ENCODE assay signal across 9 cellular contexts in the genomic region with DNA sequence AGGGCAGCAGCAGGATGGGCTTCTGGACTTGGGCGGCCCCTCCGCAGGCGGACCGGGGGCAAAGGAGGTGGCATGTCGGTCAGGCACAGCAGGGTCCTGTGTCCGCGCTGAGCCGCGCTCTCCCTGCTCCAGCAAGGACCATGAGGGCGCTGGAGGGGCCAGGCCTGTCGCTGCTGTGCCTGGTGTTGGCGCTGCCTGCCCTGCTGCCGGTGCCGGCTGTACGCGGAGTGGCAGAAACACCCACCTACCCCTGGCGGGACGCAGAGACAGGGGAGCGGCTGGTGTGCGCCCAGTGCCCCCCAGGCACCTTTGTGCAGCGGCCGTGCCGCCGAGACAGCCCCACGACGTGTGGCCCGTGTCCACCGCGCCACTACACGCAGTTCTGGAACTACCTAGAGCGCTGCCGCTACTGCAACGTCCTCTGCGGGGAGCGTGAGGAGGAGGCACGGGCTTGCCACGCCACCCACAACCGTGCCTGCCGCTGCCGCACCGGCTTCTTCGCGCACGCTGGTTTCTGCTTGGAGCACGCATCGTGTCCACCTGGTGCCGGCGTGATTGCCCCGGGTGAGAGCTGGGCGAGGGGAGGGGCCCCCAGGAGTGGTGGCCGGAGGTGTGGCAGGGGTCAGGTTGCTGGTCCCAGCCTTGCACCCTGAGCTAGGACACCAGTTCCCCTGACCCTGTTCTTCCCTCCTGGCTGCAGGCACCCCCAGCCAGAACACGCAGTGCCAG. TPM values are rescaled to one million over a fixed set of nuclear protein-coding genes. Genes with fewer than 3 reads are reported as not detected.
DNase-seq lines count a peak whose midpoint lies in the region; ATAC-seq and TF ChIP-seq lines count a peak whose summit lies in the region.
"Had no signal": no experiment of that assay in that cellular context is flagged by ENCODE, and none has a peak within 500 bp of the region (broad histone marks: within the 10 kb centered on the region; RNA-seq: fewer than 3 reads in every experiment).

A gene with protein sequence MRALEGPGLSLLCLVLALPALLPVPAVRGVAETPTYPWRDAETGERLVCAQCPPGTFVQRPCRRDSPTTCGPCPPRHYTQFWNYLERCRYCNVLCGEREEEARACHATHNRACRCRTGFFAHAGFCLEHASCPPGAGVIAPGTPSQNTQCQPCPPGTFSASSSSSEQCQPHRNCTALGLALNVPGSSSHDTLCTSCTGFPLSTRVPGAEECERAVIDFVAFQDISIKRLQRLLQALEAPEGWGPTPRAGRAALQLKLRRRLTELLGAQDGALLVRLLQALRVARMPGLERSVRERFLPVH (plus strand): TSS at position 25 of the 729 bp plus-strand sequence. CDS start 116 bp downstream, at position 141.

- TF ChIP-seq POLR2A in breast epithelium (IDR thresholded peaks at IDR 0.05) (no peak), stomach (IDR thresholded peaks at IDR 0.05) (no peak)

- ATAC-seq in GM19351 (IDR thresholded peaks at IDR 0.05; ENCODE audit: unreplicated experiment), result no peak

- peak within 1 kb of the TSS in 1 of 2 donors; percentile 34 for H3K27ac ChIP-seq in breast epithelium
- peak within 1 kb of the TSS; percentile 4 to 42 (median 11) for H3K27ac ChIP-seq in stomach
- H3K27ac ChIP-seq: HL-60 had no signal

- H3K27me3 ChIP-seq in breast epithelium, result no peaks in the 10 kb centered on the region
- H3K27me3 ChIP-seq in kidney epithelial cell (ENCODE audit: control insufficient read depth, insufficient read depth, low read length), result no peaks in the 10 kb centered on the region
- H3K27me3 ChIP-seq in stomach, result no peaks in the 10 kb centered on the region

- TF ChIP-seq CTCF in breast epithelium (IDR thresholded peaks at IDR 0.05) (no peak), kidney epithelial cell (IDR thresholded peaks at IDR 0.05; ENCODE audit: insufficient read depth, low read length, poor library complexity, severe bottlenecking) (no peak), stomach (IDR thresholded peaks at IDR 0.05) (no peak)

- H3K4me1 ChIP-seq in breast epithelium, result peaks cover 14 to 17% of the 10 kb centered on the region in 2 donors
- peaks cover 30 to 58% (median 50%) of the 10 kb centered on the region in 4 donors for H3K4me1 ChIP-seq in stomach

- DNase-seq in DMS53 (lab: John Stamatoyannopoulos, UW) (peak; percentile 55), DMS53 treated with DMSO at 0.1 percent for 48 hours (lab: John Stamatoyannopoulos, UW; ENCODE audit: unreplicated experiment) (no peak), breast epithelium (ENCODE audit: low spot score in 2 of 2) (no peak), kidney epithelial cell (ENCODE audit: low read depth) (no peak), stomach (no peak), NCI-H1436 (lab: John Stamatoyannopoulos, UW) (no peak), NCI-H226 (no peak)

- H3K36me3 ChIP-seq in breast epithelium, result no peaks in the 10 kb centered on the region
- no peaks in the 10 kb centered on the region for H3K36me3 ChIP-seq in kidney epithelial cell (ENCODE audit: control insufficient read depth, insufficient read depth, low read length)
- peaks cover 16 to 44% (median 33%) of the 10 kb centered on the region in 4 donors for H3K36me3 ChIP-seq in stomach

- TF ChIP-seq EP300 in stomach (IDR thresholded peaks at IDR 0.05), result no peak

- H3K4me3 ChIP-seq in breast epithelium (peak within 1 kb of the TSS; percentile 34 to 57 (median 34)), kidney epithelial cell (ENCODE audit: low read depth, low read length) (peak within 1 kb of the TSS; percentile 64), stomach (peak within 1 kb of the TSS; percentile 22 to 42 (median 28))

- no peaks in the 10 kb centered on the region for H3K9me3 ChIP-seq in breast epithelium
- no peaks in the 10 kb centered on the region for H3K9me3 ChIP-seq in stomach

- WGBS in stomach, 5 donors, result 5 to 25% (median 9%) methylated on average over 4 to 52 of the region's 52 CpGs

- intact Hi-C loops in breast epithelium (cut with DNase I; ENCODE audit: low total_unique reads), result no loop called here
- intact Hi-C loops in stomach (cut with DNase I; ENCODE audit: low total_unique reads), result no loop called here

RNA-seq across cellular contexts. Expression of the gene that starts here (rescaled TPM):
- total RNA-seq in breast epithelium, result 10 to 100 TPM in 1 of 3 donors, 1 to 10 TPM in 2; 2.8 to 40.0 (median 7.4) TPM
- 97.0 and 119 TPM in 2 replicates for total RNA-seq in kidney epithelial cell
- 10 to 100 TPM in 1 of 5 donors, 1 to 10 TPM in 3, not detected in 1; 1.1 to 16.9 (median 3.2) TPM for total RNA-seq in stomach
- polyA plus RNA-seq in stomach, result 10 to 100 TPM in 1 of 3 donors, 1 to 10 TPM in 2; 8.5 to 26.2 (median 9.5) TPM
